In genomic region chr18:23281626-23282436, GRCh38 we compare ENCODE assay signal across 10 cellular contexts.
A peak's percentile ranks its signal among the peaks of the same experiment; 100 is the strongest.
DNase-seq lines count a peak whose midpoint lies in the region; ATAC-seq and TF ChIP-seq lines count a peak whose summit lies in the region.
"Had no signal": no experiment of that assay in that cellular context is flagged by ENCODE, and none has a peak within 500 bp of the region (broad histone marks: within the 10 kb centered on the region; RNA-seq: fewer than 3 reads in every experiment).

No MANE protein-coding gene starts in this region.

- H3K9ac ChIP-seq in endodermal cell (ENCODE audit: extremely low read depth, low read length, poor library complexity, severe bottlenecking) = no peak overlapping the region

- 78 to 81% methylated on average over 10 to 14 of the region's 14 CpGs for WGBS in endodermal cell (ENCODE audit: insufficient coverage in 1 of 2, insufficient read length in 1 of 2), 2 experiments

- H3K27ac ChIP-seq in endodermal cell (ENCODE audit: low read depth, low read length) (no peak overlapping the region), osteoblast (ENCODE audit: low read depth, low read length) (peak overlapping the region; percentile 30)

- peak overlapping the region; percentile 83 for H3K27ac Mint-ChIP-seq in endodermal cell
- H3K27ac Mint-ChIP-seq: activated T-helper 2 cell treated with anti-CD3 and anti-CD28 coated beads, Interferon-gamma antibody, Interleukin-2, Interleukin-4, amounts not matched to agents 10 μg/mL and 5 μg/mL and 100 μg/mL, durations not matched to agents 14 hours and 24 hours and 36 hours had no signal

- H3K36me3 Mint-ChIP-seq in endodermal cell (ENCODE audit: low read depth) = peaks cover 36% of the 10 kb centered on the region

- no peaks in the 10 kb centered on the region for H4K20me1 ChIP-seq in osteoblast (ENCODE audit: insufficient read depth, low read length)

- H3K4me1 ChIP-seq in endodermal cell (ENCODE audit: control insufficient read depth, insufficient read depth, low read length) (peaks cover 9% of the 10 kb centered on the region), osteoblast (ENCODE audit: insufficient read depth, low read length) (peaks cover 15% of the 10 kb centered on the region)

- no peak overlapping the region for H3K4me3 Mint-ChIP-seq in endodermal cell

- H3K36me3 ChIP-seq in endodermal cell (ENCODE audit: control insufficient read depth, insufficient read depth, low read length) (peaks cover 15% of the 10 kb centered on the region), osteoblast (ENCODE audit: insufficient read depth, low read length) (no peaks in the 10 kb centered on the region)

- H3K4me2 ChIP-seq in osteoblast (ENCODE audit: insufficient read depth, low read length) = peak overlapping the region; percentile 26

- peaks cover 43% of the 10 kb centered on the region for H3K4me1 Mint-ChIP-seq in endodermal cell

- TF ChIP-seq CTCF in endodermal cell (conservative IDR thresholded peaks at IDR 0.05) (no peak), osteoblast (IDR thresholded peaks at IDR 0.05; ENCODE audit: extremely low read depth, low read depth, low read length) (no peak)

- peaks cover 23% of the 10 kb centered on the region for H3K9me3 ChIP-seq in endodermal cell (ENCODE audit: control insufficient read depth, low read length)
- no peaks in the 10 kb centered on the region for H3K9me3 ChIP-seq in osteoblast (ENCODE audit: low read depth, low read length)

- H2AFZ ChIP-seq in osteoblast (ENCODE audit: low read length) = peak overlapping the region; percentile 85

- H3K27me3 ChIP-seq in endodermal cell (ENCODE audit: control insufficient read depth, insufficient read depth, low read length, poor library complexity, severe bottlenecking) = no peaks in the 10 kb centered on the region
- no peaks in the 10 kb centered on the region for H3K27me3 ChIP-seq in osteoblast (ENCODE audit: insufficient read depth, low read length)

- no peaks in the 10 kb centered on the region for H3K27me3 Mint-ChIP-seq in endodermal cell (ENCODE audit: insufficient read depth)

- H3K4me3 ChIP-seq in endodermal cell (ENCODE audit: low read length) = no peak overlapping the region
- no peak overlapping the region for H3K4me3 ChIP-seq in osteoblast (ENCODE audit: insufficient read depth, low read length)
- H3K4me3 ChIP-seq: lung had no signal

- H3K79me2 ChIP-seq in osteoblast (ENCODE audit: insufficient read depth, low read length) = no peaks in the 10 kb centered on the region

- ATAC-seq in GM18858 (IDR thresholded peaks at IDR 0.05; ENCODE audit: unreplicated experiment) (no peak), GM18870 (IDR thresholded peaks at IDR 0.05; ENCODE audit: unreplicated experiment) (no peak)

- peaks cover 15% of the 10 kb centered on the region for H3K9me3 Mint-ChIP-seq in endodermal cell

- peak; percentile 54 for DNase-seq in GM03348 (ENCODE audit: low spot score)
- DNase-seq in NCI-H2107 treated with DMSO at 0.1 percent for 48 hours (lab: John Stamatoyannopoulos, UW; ENCODE audit: unreplicated experiment) = peak; percentile 9
- peak; percentile 78 for DNase-seq in endodermal cell
- DNase-seq in osteoblast (ENCODE audit: insufficient read length, low spot score, missing footprints) = peak; percentile 86
- no peak for DNase-seq in DMS114 treated with DMSO at 0.1 percent for 48 hours (lab: John Stamatoyannopoulos, UW; ENCODE audit: unreplicated experiment)
- DNase-seq: NCI-H446 had no signal
